ENCODE assay signal across 1 cellular context in genomic region chr9:122190597-122191381, GRCh38.
TF ChIP-seq lines count a peak whose summit lies in the region.

No MANE protein-coding gene starts in this region.

TF ChIP-seq in A549, 52 proteins besides CTCF, POLR2A, EP300 and RAD21 (continued from another document):
- TF ChIP-seq REST (IDR thresholded peaks at IDR 0.05) (no peak), EHMT2 (IDR thresholded peaks at IDR 0.05; ENCODE audit: low read depth) (no peak), SREBF2 (IDR thresholded peaks at IDR 0.05) (no peak)
